In the genomic region with DNA sequence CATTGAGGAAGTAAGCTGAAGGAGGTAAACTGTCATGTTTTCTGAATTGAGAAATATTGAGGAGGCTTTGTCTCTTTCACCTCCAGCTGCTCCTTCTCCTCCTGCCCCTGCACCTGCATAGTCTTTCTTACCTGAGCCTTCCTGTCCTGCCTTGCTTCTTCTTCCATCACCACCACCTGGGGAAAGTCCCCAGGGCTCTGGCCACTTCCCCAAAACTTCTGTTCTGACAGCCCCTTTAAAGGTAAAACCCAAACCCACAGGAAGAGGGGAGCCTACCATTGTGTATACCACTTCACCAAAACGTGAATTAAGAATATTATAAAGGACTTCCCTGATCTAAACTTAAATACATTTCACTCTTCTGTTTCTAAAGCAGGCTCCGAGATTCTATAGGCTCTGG, we compare ENCODE assay signal across 5 cellular contexts. TPM values are rescaled to one million over a fixed set of nuclear protein-coding genes. Genes with fewer than 3 reads are reported as not detected.
"Had no signal": no experiment of that assay in that cellular context is flagged by ENCODE, and none has a peak within 500 bp of the region (broad histone marks: within the 10 kb centered on the region; RNA-seq: fewer than 3 reads in every experiment).

No MANE protein-coding gene starts in this region.

RNA-seq across cellular contexts. Expression of a gene that starts 5.6 kb away (rescaled TPM):
- polyA plus RNA-seq: adrenal gland, lung, right cardiac atrium, stomach, urinary bladder had no signal
